1 cellular context compared by ENCODE assay signal in the genomic region with DNA sequence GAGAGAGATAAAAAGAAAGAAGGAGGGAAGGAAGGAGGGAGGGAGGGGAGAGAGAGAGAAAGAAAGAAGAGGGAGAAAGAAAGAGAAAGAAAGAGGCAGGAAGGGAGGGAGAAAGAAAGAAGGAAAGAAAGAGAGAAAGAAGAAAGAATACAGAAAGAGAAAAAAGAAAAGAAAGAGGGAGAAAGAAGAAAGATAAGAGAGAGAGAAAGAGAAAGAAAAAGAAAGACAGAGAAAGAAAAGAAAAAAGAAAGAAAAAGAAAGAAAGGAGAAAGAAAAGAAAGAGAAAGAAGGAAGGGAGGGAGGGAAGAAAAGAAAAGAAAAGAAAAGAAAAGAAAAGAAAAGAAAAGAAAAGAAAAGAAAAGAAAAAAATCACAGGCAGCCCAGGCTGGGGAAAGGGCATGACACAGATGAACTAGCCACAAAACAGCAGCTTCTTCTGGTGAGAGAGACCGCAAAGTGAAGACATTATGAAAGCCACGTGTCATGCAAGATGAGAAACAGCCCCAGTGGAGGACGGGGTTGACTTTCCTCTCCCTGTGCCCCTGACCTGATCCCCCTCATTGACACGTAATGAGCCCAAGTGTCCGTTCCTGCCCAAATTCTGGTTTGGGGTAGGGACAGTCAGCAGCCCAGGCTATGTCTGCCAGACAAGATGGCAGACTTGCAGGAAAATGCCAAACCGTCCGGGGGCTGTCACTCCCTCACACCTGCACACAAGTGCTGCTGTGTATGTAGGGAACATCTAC.
TF ChIP-seq lines count a peak whose summit lies in the region.

No MANE protein-coding gene starts in this region.

TF ChIP-seq in IMR-90, 13 proteins besides CTCF, POLR2A, EP300 and RAD21 (continued from another document):
- TF ChIP-seq, protein P1, sequence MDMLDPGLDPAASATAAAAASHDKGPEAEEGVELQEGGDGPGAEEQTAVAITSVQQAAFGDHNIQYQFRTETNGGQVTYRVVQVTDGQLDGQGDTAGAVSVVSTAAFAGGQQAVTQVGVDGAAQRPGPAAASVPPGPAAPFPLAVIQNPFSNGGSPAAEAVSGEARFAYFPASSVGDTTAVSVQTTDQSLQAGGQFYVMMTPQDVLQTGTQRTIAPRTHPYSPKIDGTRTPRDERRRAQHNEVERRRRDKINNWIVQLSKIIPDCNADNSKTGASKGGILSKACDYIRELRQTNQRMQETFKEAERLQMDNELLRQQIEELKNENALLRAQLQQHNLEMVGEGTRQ (IDR thresholded peaks at IDR 0.05; ENCODE audit: low read depth, low read length), result no peak
- TF ChIP-seq RCOR1 (IDR thresholded peaks at IDR 0.05; ENCODE audit: insufficient replicate concordance, low read length) (no peak), FOS (IDR thresholded peaks at IDR 0.05; ENCODE audit: low read depth, low read length) (no peak)
TF ChIP-seq in IMR-90: peak in this region for 0.
